Comparison of ENCODE assay signal across 13 cellular contexts in the genomic region with DNA sequence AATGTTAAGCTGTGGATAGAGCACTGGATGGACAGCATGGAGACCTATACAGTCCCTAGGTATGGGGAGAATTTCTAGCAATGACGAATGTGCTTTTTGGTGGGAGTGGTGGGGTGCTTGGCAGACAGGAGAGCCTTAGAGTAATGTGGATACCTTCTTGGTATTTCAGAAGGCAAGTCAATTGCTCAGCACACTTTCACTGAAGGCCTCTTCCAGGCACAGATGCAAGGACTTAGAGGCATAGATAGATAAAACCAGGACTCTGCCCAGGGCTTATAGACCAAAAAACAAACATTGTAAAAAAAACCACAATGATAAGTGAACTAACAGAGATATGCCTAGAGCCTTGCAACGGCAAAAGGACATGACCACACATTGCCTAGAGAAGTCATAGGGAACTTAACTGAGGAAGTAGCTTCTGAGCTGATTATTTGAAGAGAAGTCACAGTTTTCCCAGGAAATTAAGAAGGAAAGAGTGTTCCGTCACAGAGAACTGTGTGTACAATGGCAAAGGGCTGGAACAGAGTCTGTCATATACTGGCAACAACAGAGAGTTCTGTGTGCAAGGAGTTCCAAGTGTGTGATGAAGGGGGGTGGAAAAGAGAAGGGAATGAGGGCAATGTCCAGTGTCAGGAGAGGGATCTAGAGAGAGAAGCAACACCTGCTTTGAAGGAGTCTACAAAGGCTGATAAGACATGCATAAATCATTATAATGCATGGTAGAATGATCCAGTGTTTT.
DNase-seq lines count a peak whose midpoint lies in the region; ATAC-seq and TF ChIP-seq lines count a peak whose summit lies in the region.
"Had no signal": no experiment of that assay in that cellular context is flagged by ENCODE, and none has a peak within 500 bp of the region (broad histone marks: within the 10 kb centered on the region; RNA-seq: fewer than 3 reads in every experiment).

No MANE protein-coding gene starts in this region.

- TF ChIP-seq CTCF in NB4 (IDR thresholded peaks at IDR 0.05; ENCODE audit: low read depth, low read length): no peak
- no peak for TF ChIP-seq CTCF in dorsolateral prefrontal cortex (IDR thresholded peaks at IDR 0.05 in 54 of 56, conservative IDR thresholded peaks at IDR 0.05 in 2 of 56; ENCODE audit: low read depth in 1 of 56, partially characterized antibody in 56 of 56)

- H3K9me3 Mint-ChIP-seq in natural killer cell treated with Interleukin-12 subunit alpha and Interleukin-12 subunit beta and Interleukin-15 and Interleukin-18, amount 100 ng/mL, for 72 hours: peaks cover 6% of the 10 kb centered on the region
- H3K9me3 Mint-ChIP-seq: immature natural killer cell, nephron progenitor cell had no signal

- intact Hi-C loops in dorsolateral prefrontal cortex (cut with DNase I): no loop called here

- no peak for TF ChIP-seq POLR2A in NB4 (IDR thresholded peaks at IDR 0.05; ENCODE audit: extremely low read depth, insufficient read length)

- H3K36me3 Mint-ChIP-seq in natural killer cell treated with Interleukin-12 subunit alpha and Interleukin-12 subunit beta and Interleukin-15 and Interleukin-18, amount 100 ng/mL, for 72 hours: peaks cover 4% of the 10 kb centered on the region

- H3K27me3 ChIP-seq in dorsolateral prefrontal cortex: no peaks in the 10 kb centered on the region

- H3K27me3 Mint-ChIP-seq in natural killer cell treated with Interleukin-12 subunit alpha and Interleukin-12 subunit beta and Interleukin-15 and Interleukin-18, amount 100 ng/mL, for 72 hours: no peaks in the 10 kb centered on the region

- H3K27ac ChIP-seq in dorsolateral prefrontal cortex: peak overlapping the region in 58 of 59 donors; percentile 29 to 97 (median 81)

- peak overlapping the region; percentile 7 to 66 for H3K27ac Mint-ChIP-seq in natural killer cell treated with Interleukin-12 subunit alpha and Interleukin-12 subunit beta and Interleukin-15 and Interleukin-18, amount 100 ng/mL, for 72 hours
- H3K27ac Mint-ChIP-seq: nephron progenitor cell had no signal

- H3K4me1 Mint-ChIP-seq in natural killer cell treated with Interleukin-12 subunit alpha and Interleukin-12 subunit beta and Interleukin-15 and Interleukin-18, amount 100 ng/mL, for 72 hours (ENCODE audit: low read depth in 2 of 2): peaks cover 28 to 36% of the 10 kb centered on the region in 2 donors
- H3K4me1 Mint-ChIP-seq: nephron progenitor cell had no signal

- DNase-seq in CMK (ENCODE audit: low read depth) (peak; percentile 74), NB4 (ENCODE audit: low read depth) (peak; percentile 85), dorsolateral prefrontal cortex (peak in 2 of 10 donors; percentile 42 to 54), T-helper 1 cell (no peak), NCI-H1105 (lab: John Stamatoyannopoulos, UW) (no peak), ureter (ENCODE audit: low spot score) (no peak)
- DNase-seq in natural killer cell treated with Interleukin-12 subunit alpha and Interleukin-12 subunit beta and Interleukin-15 and Interleukin-18, amount 100 ng/mL, for 72 hours (ENCODE audit: low spot score): no peak
- DNase-seq: activated naive CD4-positive, alpha-beta T cell; immature natural killer cell; NCI-H187 treated with DMSO at 0.1 percent for 48 hours; nephron progenitor cell had no signal

- no peak overlapping the region for H3K4me3 Mint-ChIP-seq in natural killer cell treated with Interleukin-12 subunit alpha and Interleukin-12 subunit beta and Interleukin-15 and Interleukin-18, amount 100 ng/mL, for 72 hours
- H3K4me3 Mint-ChIP-seq: immature natural killer cell, nephron progenitor cell had no signal

- ATAC-seq in natural killer cell treated with Interleukin-12 subunit alpha and Interleukin-12 subunit beta and Interleukin-15 and Interleukin-18, amount 100 ng/mL, for 72 hours: no peak
- ATAC-seq in HG03045 (IDR thresholded peaks at IDR 0.05; ENCODE audit: unreplicated experiment): no peak
- ATAC-seq: SK-N-SH treated with all-trans-retinoic acid at 6 μM for 48 hours had no signal

- H3K4me3 ChIP-seq in NB4 (ENCODE audit: low read depth, low read length): no peak overlapping the region
- peak overlapping the region in 2 of 59 donors; percentile 12 to 17 for H3K4me3 ChIP-seq in dorsolateral prefrontal cortex

Comparison
In these comparisons a context has a peak if more than half of its experiments do, and no peak if none do; other contexts are left out.
1. DNase-seq: peak in CMK (single experiment) and NB4 (single experiment); none in natural killer cell treated with Interleukin-12 subunit alpha and Interleukin-12 subunit beta and Interleukin-15 and Interleukin-18, amount 100 ng/mL, for 72 hours (single experiment), T-helper 1 cell (0 of 5), NCI-H1105 (single experiment) and ureter (single experiment).